14 cellular contexts compared by ENCODE assay signal in the genomic region with DNA sequence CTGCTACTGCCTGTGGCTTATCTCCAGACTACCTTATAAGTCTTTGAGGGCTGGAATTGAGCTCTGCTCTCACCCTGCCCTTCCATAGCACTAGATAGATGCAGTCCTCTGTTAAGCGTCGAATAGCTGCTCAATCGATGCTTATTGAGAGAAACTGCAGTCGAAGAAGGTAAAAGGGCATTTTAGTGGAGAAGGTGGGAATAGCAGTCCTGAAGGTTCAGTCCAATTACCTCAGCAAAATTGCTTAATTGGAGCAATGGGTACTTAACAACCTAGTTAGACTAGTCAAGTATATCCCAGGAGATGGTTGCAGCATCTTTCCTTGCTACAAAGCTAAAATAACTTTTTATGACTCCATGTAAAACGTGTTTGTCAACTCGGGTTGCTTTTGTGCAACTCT.
A peak's percentile ranks its signal among the peaks of the same experiment; 100 is the strongest.
DNase-seq lines count a peak whose midpoint lies in the region; ATAC-seq, FAIRE-seq and TF ChIP-seq lines count a peak whose summit lies in the region.
"Had no signal": no experiment of that assay in that cellular context is flagged by ENCODE, and none has a peak within 500 bp of the region (broad histone marks: within the 10 kb centered on the region; RNA-seq: fewer than 3 reads in every experiment).

No MANE protein-coding gene starts in this region.

- no peaks in the 10 kb centered on the region for H3K4me1 ChIP-seq in GM23338 (ENCODE audit: insufficient read depth)
- H3K4me1 ChIP-seq in Panc1 (ENCODE audit: control insufficient read depth, insufficient read depth, low read length), result no peaks in the 10 kb centered on the region
- no peaks in the 10 kb centered on the region for H3K4me1 ChIP-seq in right lobe of liver
- no peaks in the 10 kb centered on the region for H3K4me1 ChIP-seq in OCI-LY7 (ENCODE audit: insufficient read depth, low read length, poor library complexity, severe bottlenecking)

- no peak for ATAC-seq in GM23338
- no peak for ATAC-seq in Panc1
- peak in 3 of 4 donors; percentile 26 to 46 (median 35) for ATAC-seq in right lobe of liver

- no peak overlapping the region for H3K4me3 ChIP-seq in GM23338
- no peak overlapping the region for H3K4me3 ChIP-seq in Panc1 (ENCODE audit: low read depth in 2 of 2, low read length in 2 of 2)
- H3K4me3 ChIP-seq in epithelial cell of proximal tubule (ENCODE audit: low read depth, low read length), result no peak overlapping the region
- no peak overlapping the region for H3K4me3 ChIP-seq in right lobe of liver
- no peak overlapping the region for H3K4me3 ChIP-seq in OCI-LY7 (ENCODE audit: low read depth, low read length, poor library complexity, severe bottlenecking)

- H3K27me3 ChIP-seq in GM23338 (ENCODE audit: insufficient read depth) (no peaks in the 10 kb centered on the region), Panc1 (ENCODE audit: control insufficient read depth, insufficient read depth, low read length) (no peaks in the 10 kb centered on the region), right lobe of liver (no peaks in the 10 kb centered on the region)
- H3K27me3 ChIP-seq: BE2C had no signal

- H2AFZ ChIP-seq in GM23338 (peak overlapping the region; percentile 45; the same call in 1 of the 2 replicates), OCI-LY7 (ENCODE audit: low read length) (no peak overlapping the region)

- no peaks in the 10 kb centered on the region for H3K9me3 ChIP-seq in Panc1 (ENCODE audit: control insufficient read depth, insufficient read depth, low read depth, low read length)
- H3K9me3 ChIP-seq in right lobe of liver, result no peaks in the 10 kb centered on the region
- no peaks in the 10 kb centered on the region for H3K9me3 ChIP-seq in OCI-LY7 (ENCODE audit: low read length)
- H3K9me3 ChIP-seq: BE2C had no signal

- no peaks in the 10 kb centered on the region for H4K20me1 ChIP-seq in GM23338 (replicated peaks; ENCODE audit: insufficient read depth)
- H4K20me1 ChIP-seq in OCI-LY7 (ENCODE audit: insufficient read depth, low read length), result no peaks in the 10 kb centered on the region

- WGBS in right lobe of liver (ENCODE audit: insufficient coverage, low coverage, low lambda C conversion rate, missing lambda C conversion rate), result 35% methylated on average over 6 of the region's 6 CpGs

- H3K36me3 ChIP-seq in GM23338 (ENCODE audit: insufficient read depth) (no peaks in the 10 kb centered on the region), Panc1 (ENCODE audit: control insufficient read depth, insufficient read depth, low read length) (no peaks in the 10 kb centered on the region), right lobe of liver (no peaks in the 10 kb centered on the region), OCI-LY7 (ENCODE audit: insufficient read depth, low read length) (no peaks in the 10 kb centered on the region)
- H3K36me3 ChIP-seq: BE2C had no signal

- POLR2A ChIA-PET in Panc1 (lab: Charles Lee) (no interaction called here), OCI-LY7 (lab: Charles Lee) (interaction anchor here (1.5 kb wide), 1 partner anchor 13 kb away, joined by 4 read pairs; no protein-coding TSS in a partner anchor)

- DNase-seq in GM23338 (ENCODE audit: low spot score) (peak; percentile 21), Panc1 (ENCODE audit: low read depth, low spot score) (no peak), epithelial cell of proximal tubule (ENCODE audit: low read depth) (no peak), right lobe of liver (no peak), GM03348 (ENCODE audit: low spot score) (no peak), H54 (ENCODE audit: insufficient read length, low spot score) (no peak), OCI-LY7 (ENCODE audit: low spot score) (no peak), NCI-H446 treated with DMSO at 0.1 percent for 48 hours (lab: John Stamatoyannopoulos, UW) (no peak)
- DNase-seq: BE2C; CD4-positive, alpha-beta memory T cell; DMS79 had no signal

- no peaks in the 10 kb centered on the region for H3K4me1 Mint-ChIP-seq in GM23338
- H3K4me1 Mint-ChIP-seq: CD4-positive, alpha-beta memory T cell had no signal

- H3K4me2 ChIP-seq in GM23338 (no peak overlapping the region), OCI-LY7 (ENCODE audit: low read length) (no peak overlapping the region)

- CTCF ChIA-PET in Panc1 (lab: Charles Lee) (no interaction called here), OCI-LY7 (lab: Charles Lee; ENCODE audit: unreplicated experiment) (no interaction called here)

- H3K4me3 Mint-ChIP-seq in GM23338, result no peak overlapping the region
- H3K4me3 Mint-ChIP-seq: CD4-positive, alpha-beta memory T cell had no signal

- H3K79me2 ChIP-seq in GM23338 (replicated peaks; ENCODE audit: insufficient read depth), result no peaks in the 10 kb centered on the region
- no peaks in the 10 kb centered on the region for H3K79me2 ChIP-seq in OCI-LY7 (ENCODE audit: insufficient read depth, low read depth, low read length)

- peaks cover 18% of the 10 kb centered on the region for H3K9me3 Mint-ChIP-seq in GM23338

- FAIRE-seq in H54 (lab: Jason Lieb, UNC), result no peak
- FAIRE-seq: A204.1, GM19239 had no signal

- no peak overlapping the region for H3K27ac ChIP-seq in GM23338 (ENCODE audit: low read depth)
- H3K27ac ChIP-seq in Panc1 (ENCODE audit: low read length), result no peak overlapping the region
- H3K27ac ChIP-seq in right lobe of liver, result no peak overlapping the region
- H3K27ac ChIP-seq in OCI-LY7 (ENCODE audit: low read depth, low read length, poor library complexity, severe bottlenecking), result no peak overlapping the region
- H3K27ac ChIP-seq: C4-2B had no signal

- H3F3A ChIP-seq in GM23338 (replicated peaks; ENCODE audit: low read depth), result no peaks in the 10 kb centered on the region

- TF ChIP-seq POLR2A in right lobe of liver (IDR thresholded peaks at IDR 0.05) (no peak), H54 (IDR thresholded peaks at IDR 0.05; ENCODE audit: low read depth, low read length) (no peak)

- no TSS peak for BruUV-seq in Panc1 (replicated peaks; lab: Mats Ljungman, UMichigan)
- no TSS peak for BruUV-seq in OCI-LY7 (replicated peaks; lab: Mats Ljungman, UMichigan)

- no peak for TF ChIP-seq CTCF in GM23338 (conservative IDR thresholded peaks at IDR 0.05; ENCODE audit: low read depth in 2 of 2)
- 0 out of 2 replicates have a peak, but pooled peaks have one; percentile 2 for TF ChIP-seq CTCF in Panc1 (IDR thresholded peaks at IDR 0.05)
- TF ChIP-seq CTCF in epithelial cell of proximal tubule (conservative IDR thresholded peaks at IDR 0.05; ENCODE audit: low read depth, low read length), result peak; percentile 8
- TF ChIP-seq CTCF in right lobe of liver (IDR thresholded peaks at IDR 0.05), result peak in 1 of 4 donors; percentile 14
- TF ChIP-seq CTCF in OCI-LY7 (conservative IDR thresholded peaks at IDR 0.05; ENCODE audit: low read length), result no peak

- peaks cover 4% of the 10 kb centered on the region; the same call in 2 of the 3 replicates for H3K36me3 Mint-ChIP-seq in GM23338 (ENCODE audit: low read depth)
- H3K36me3 Mint-ChIP-seq: CD4-positive, alpha-beta memory T cell had no signal

- intact Hi-C loops in Panc1 (cut with micrococcal nuclease; ENCODE audit: unreplicated experiment), result no loop called here
- intact Hi-C loops in right lobe of liver (cut with DNase I), result no loop called here
- intact Hi-C loops in OCI-LY7 (cut with micrococcal nuclease; ENCODE audit: unreplicated experiment), result no loop called here

- in situ Hi-C loops in Panc1 (cut with HindIII; ENCODE audit: low pct_unique_long_range_greater_than_20kb, low sequenced_read_pairs), result no loop called here

- H3K27me3 Mint-ChIP-seq in GM23338 (ENCODE audit: insufficient read depth, low read depth, poor library complexity), result no peaks in the 10 kb centered on the region

- no peaks in the 10 kb centered on the region for H3K9me2 ChIP-seq in GM23338 (ENCODE audit: insufficient read depth)
- H3K9me2 ChIP-seq in OCI-LY7 (ENCODE audit: insufficient read depth, low read length), result no peaks in the 10 kb centered on the region

- no peak overlapping the region for H3K27ac Mint-ChIP-seq in GM23338
- H3K27ac Mint-ChIP-seq: CD4-positive, alpha-beta memory T cell had no signal

TF ChIP-seq in GM23338, 12 proteins besides CTCF, POLR2A, EP300 and RAD21 (continues in another document):
- TF ChIP-seq, protein P1, sequence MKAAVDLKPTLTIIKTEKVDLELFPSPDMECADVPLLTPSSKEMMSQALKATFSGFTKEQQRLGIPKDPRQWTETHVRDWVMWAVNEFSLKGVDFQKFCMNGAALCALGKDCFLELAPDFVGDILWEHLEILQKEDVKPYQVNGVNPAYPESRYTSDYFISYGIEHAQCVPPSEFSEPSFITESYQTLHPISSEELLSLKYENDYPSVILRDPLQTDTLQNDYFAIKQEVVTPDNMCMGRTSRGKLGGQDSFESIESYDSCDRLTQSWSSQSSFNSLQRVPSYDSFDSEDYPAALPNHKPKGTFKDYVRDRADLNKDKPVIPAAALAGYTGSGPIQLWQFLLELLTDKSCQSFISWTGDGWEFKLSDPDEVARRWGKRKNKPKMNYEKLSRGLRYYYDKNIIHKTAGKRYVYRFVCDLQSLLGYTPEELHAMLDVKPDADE (IDR thresholded peaks at IDR 0.05), result no peak
- TF ChIP-seq REST (IDR thresholded peaks at IDR 0.05; ENCODE audit: unreplicated experiment) (no peak), STAT1 (IDR thresholded peaks at IDR 0.05; ENCODE audit: unreplicated experiment) (no peak), EZH2 (IDR thresholded peaks at IDR 0.05; ENCODE audit: low read depth, unreplicated experiment) (no peak), CREB1 (CRISPR knock-in tag; IDR thresholded peaks at IDR 0.05; ENCODE audit: low read depth) (no peak), NANOG (IDR thresholded peaks at IDR 0.05; ENCODE audit: borderline replicate concordance) (no peak)

Comparison
In these comparisons a context has a peak if more than half of its experiments do, and no peak if none do; other contexts are left out.
1. ATAC-seq: peak in right lobe of liver (3 of 4); none in GM23338 (single experiment) and Panc1 (single experiment).
2. CTCF ChIP-seq: peak in Panc1 (single experiment) and epithelial cell of proximal tubule (single experiment); none in GM23338 (0 of 2) and OCI-LY7 (single experiment).